20 cellular contexts compared by ENCODE assay signal in genomic region chr9:103037508-103038477, GRCh38. TPM values are rescaled to one million over a fixed set of nuclear protein-coding genes. Genes with fewer than 3 reads are reported as not detected.
DNase-seq lines count a peak whose midpoint lies in the region; ATAC-seq, FAIRE-seq and TF ChIP-seq lines count a peak whose summit lies in the region.
"Had no signal": no experiment of that assay in that cellular context is flagged by ENCODE, and none has a peak within 500 bp of the region (broad histone marks: within the 10 kb centered on the region; RNA-seq: fewer than 3 reads in every experiment).

No MANE protein-coding gene starts in this region.

- no peak overlapping the region for H3K27ac Mint-ChIP-seq in astrocyte (ENCODE audit: unreplicated experiment)
- no peak overlapping the region for H3K27ac Mint-ChIP-seq in activated CD8-positive, alpha-beta memory T cell treated with anti-CD3 and anti-CD28 coated beads, Interleukin-2, amount 10 ng/mL, durations not matched to agents 7 days and 5 days
- H3K27ac Mint-ChIP-seq: CD4-positive, alpha-beta T cell; dendritic cell treated with granulocyte-macrophage colony-stimulating factor and Interleukin-4, amounts not matched to agents 40 ng/mL and 50 ng/mL, for 4 days had no signal

- no peaks in the 10 kb centered on the region for H3K4me1 Mint-ChIP-seq in astrocyte (ENCODE audit: low read depth, unreplicated experiment)
- no peaks in the 10 kb centered on the region for H3K4me1 Mint-ChIP-seq in activated CD8-positive, alpha-beta memory T cell treated with anti-CD3 and anti-CD28 coated beads, Interleukin-2, amount 10 ng/mL, durations not matched to agents 7 days and 5 days

- H3K4me3 ChIP-seq in astrocyte (ENCODE audit: insufficient read depth, low read depth, low read length) (no peak overlapping the region), left ventricle myocardium inferior (no peak overlapping the region), prostate gland (no peak overlapping the region)
- H3K4me3 ChIP-seq: stomach had no signal

- TF ChIP-seq CTCF in astrocyte (IDR thresholded peaks at IDR 0.05; ENCODE audit: insufficient read depth, low read depth, low read length): no peak
- TF ChIP-seq CTCF in left ventricle myocardium inferior (IDR thresholded peaks at IDR 0.05; ENCODE audit: borderline replicate concordance): no peak
- no peak for TF ChIP-seq CTCF in prostate gland (IDR thresholded peaks at IDR 0.05)

- no peaks in the 10 kb centered on the region for H3K9me3 ChIP-seq in astrocyte (ENCODE audit: insufficient read depth, low read depth, low read length)
- H3K9me3 ChIP-seq in left ventricle myocardium inferior (replicated peaks): no peaks in the 10 kb centered on the region
- no peaks in the 10 kb centered on the region for H3K9me3 ChIP-seq in prostate gland
- H3K9me3 ChIP-seq: stomach had no signal

- H3K27ac ChIP-seq in astrocyte (ENCODE audit: low read depth, low read length): no peak overlapping the region
- H3K27ac ChIP-seq in left ventricle myocardium inferior (replicated peaks): no peak overlapping the region
- peak overlapping the region; percentile 12 for H3K27ac ChIP-seq in temporal lobe (ENCODE audit: low read depth, low read length)
- H3K27ac ChIP-seq in prostate gland: no peak overlapping the region
- H3K27ac ChIP-seq: stomach had no signal

- H3K4me2 ChIP-seq in astrocyte (ENCODE audit: low read length): no peak overlapping the region

- TF ChIP-seq POLR2A in prostate gland (IDR thresholded peaks at IDR 0.05): no peak

- no peak for ATAC-seq in HG03196 (IDR thresholded peaks at IDR 0.05; ENCODE audit: unreplicated experiment)
- no peak for ATAC-seq in activated CD8-positive, alpha-beta memory T cell treated with anti-CD3 and anti-CD28 coated beads, Interleukin-2, amount 10 ng/mL, durations not matched to agents 7 days and 5 days

- H3K4me1 ChIP-seq in astrocyte (ENCODE audit: insufficient read depth, low read length): no peaks in the 10 kb centered on the region
- peaks cover 8% of the 10 kb centered on the region for H3K4me1 ChIP-seq in left ventricle myocardium inferior
- H3K4me1 ChIP-seq in prostate gland (replicated peaks): no peaks in the 10 kb centered on the region
- H3K4me1 ChIP-seq: stomach had no signal

- no peak for FAIRE-seq in astrocyte (lab: Jason Lieb, UNC)
- FAIRE-seq: GM18507, keratinocyte had no signal

- no peak overlapping the region for H2AFZ ChIP-seq in astrocyte (ENCODE audit: low read depth, low read length)

- H3K9me3 Mint-ChIP-seq in astrocyte (ENCODE audit: unreplicated experiment): peaks cover 2% of the 10 kb centered on the region
- H3K9me3 Mint-ChIP-seq in activated CD8-positive, alpha-beta memory T cell treated with anti-CD3 and anti-CD28 coated beads, Interleukin-2, amount 10 ng/mL, durations not matched to agents 7 days and 5 days (ENCODE audit: low read depth): peaks cover 15% of the 10 kb centered on the region

- 80% methylated on average over 4 of the region's 4 CpGs for WGBS in prostate gland

- no peaks in the 10 kb centered on the region for H3K36me3 ChIP-seq in astrocyte (ENCODE audit: insufficient read depth, low read length)
- no peaks in the 10 kb centered on the region for H3K36me3 ChIP-seq in left ventricle myocardium inferior
- no peaks in the 10 kb centered on the region for H3K36me3 ChIP-seq in prostate gland
- H3K36me3 ChIP-seq: stomach had no signal

- H4K20me1 ChIP-seq in astrocyte (ENCODE audit: insufficient read depth, low read length): no peaks in the 10 kb centered on the region

- DNase-seq in NCI-H460 (ENCODE audit: extremely low read depth, low read depth): peak; percentile 15
- peak; percentile 3 for DNase-seq in astrocyte (ENCODE audit: low read depth)
- DNase-seq in left ventricle myocardium inferior: peak; percentile 17
- no peak for DNase-seq in prostate gland (ENCODE audit: low spot score)
- DNase-seq in activated CD8-positive, alpha-beta memory T cell treated with anti-CD3 and anti-CD28 coated beads, Interleukin-2, amount 10 ng/mL, durations not matched to agents 7 days and 5 days: no peak
- DNase-seq: activated naive CD4-positive, alpha-beta T cell treated with anti-CD3 and anti-CD28 coated beads, Interleukin-2, amount 50 U/mL, for 16 hours; CD4-positive, alpha-beta T cell; foreskin fibroblast; GDM1; H7; NCI-H1092; NCI-H2227 treated with DMSO at 0.1 percent for 48 hours; retina; stomach; T-helper 9 cell had no signal

- no peaks in the 10 kb centered on the region for H3K27me3 ChIP-seq in astrocyte (ENCODE audit: insufficient read depth, low read length)
- no peaks in the 10 kb centered on the region for H3K27me3 ChIP-seq in left ventricle myocardium inferior (ENCODE audit: low read depth)
- no peaks in the 10 kb centered on the region for H3K27me3 ChIP-seq in prostate gland (replicated peaks; ENCODE audit: insufficient read depth)
- H3K27me3 ChIP-seq: stomach had no signal

- no peaks in the 10 kb centered on the region for H3K79me2 ChIP-seq in astrocyte (ENCODE audit: insufficient read depth, low read length)

- no peaks in the 10 kb centered on the region for H3K27me3 Mint-ChIP-seq in astrocyte (ENCODE audit: low read depth, unreplicated experiment)
- H3K27me3 Mint-ChIP-seq in activated CD8-positive, alpha-beta memory T cell treated with anti-CD3 and anti-CD28 coated beads, Interleukin-2, amount 10 ng/mL, durations not matched to agents 7 days and 5 days: no peaks in the 10 kb centered on the region
- H3K27me3 Mint-ChIP-seq: CD4-positive, alpha-beta T cell; dendritic cell treated with granulocyte-macrophage colony-stimulating factor and Interleukin-4, amounts not matched to agents 40 ng/mL and 50 ng/mL, for 4 days had no signal

- no peaks in the 10 kb centered on the region for H3K36me3 Mint-ChIP-seq in astrocyte (ENCODE audit: low read depth, unreplicated experiment)
- H3K36me3 Mint-ChIP-seq in activated CD8-positive, alpha-beta memory T cell treated with anti-CD3 and anti-CD28 coated beads, Interleukin-2, amount 10 ng/mL, durations not matched to agents 7 days and 5 days: no peaks in the 10 kb centered on the region

- no peak overlapping the region for H3K9ac ChIP-seq in astrocyte (ENCODE audit: low read length)

- CTCF ChIA-PET in activated CD8-positive, alpha-beta memory T cell treated with anti-CD3 and anti-CD28 coated beads, Interleukin-2, amount 10 ng/mL, durations not matched to agents 7 days and 5 days (lab: Charles Lee): no interaction called here

- intact Hi-C loops in left ventricle myocardium inferior (cut with micrococcal nuclease): no loop called here
- intact Hi-C loops in prostate gland (cut with DNase I): no loop called here

- no peak overlapping the region for H3K4me3 Mint-ChIP-seq in astrocyte (ENCODE audit: unreplicated experiment)
- H3K4me3 Mint-ChIP-seq in activated CD8-positive, alpha-beta memory T cell treated with anti-CD3 and anti-CD28 coated beads, Interleukin-2, amount 10 ng/mL, durations not matched to agents 7 days and 5 days: no peak overlapping the region
- H3K4me3 Mint-ChIP-seq: CD4-positive, alpha-beta T cell; dendritic cell treated with granulocyte-macrophage colony-stimulating factor and Interleukin-4, amounts not matched to agents 40 ng/mL and 50 ng/mL, for 4 days had no signal

RNA-seq across cellular contexts. Expression of gene CYLC2, which starts 42.7 kb away (rescaled TPM):
- total RNA-seq in NCI-H460 (2014; rRNA removed; shearing (Covaris generic)): not detected in 2 replicates
- not detected in 2 replicates for polyA plus RNA-seq in NCI-H460 (2014; cell fraction: nucleus; rRNA removed)
- total RNA-seq in astrocyte (not detected in 2 replicates), left ventricle myocardium inferior (not detected), temporal lobe (not detected), prostate gland (not detected)
- not detected for total RNA-seq in activated CD8-positive, alpha-beta memory T cell treated with anti-CD3 and anti-CD28 coated beads, Interleukin-2, amount 10 ng/mL, durations not matched to agents 7 days and 5 days
- total RNA-seq: CD4-positive, alpha-beta T cell; H7; stomach had no signal
- polyA plus RNA-seq: keratinocyte, stomach had no signal

Comparison
In these comparisons a context has a peak if more than half of its experiments do, and no peak if none do; other contexts are left out.
1. DNase-seq: peak in NCI-H460 (single experiment), astrocyte (single experiment) and left ventricle myocardium inferior (single experiment); none in prostate gland (single experiment) and activated CD8-positive, alpha-beta memory T cell treated with anti-CD3 and anti-CD28 coated beads, Interleukin-2, amount 10 ng/mL, durations not matched to agents 7 days and 5 days (single experiment).